ENCODE assay signal across 24 cellular contexts in the genomic region with DNA sequence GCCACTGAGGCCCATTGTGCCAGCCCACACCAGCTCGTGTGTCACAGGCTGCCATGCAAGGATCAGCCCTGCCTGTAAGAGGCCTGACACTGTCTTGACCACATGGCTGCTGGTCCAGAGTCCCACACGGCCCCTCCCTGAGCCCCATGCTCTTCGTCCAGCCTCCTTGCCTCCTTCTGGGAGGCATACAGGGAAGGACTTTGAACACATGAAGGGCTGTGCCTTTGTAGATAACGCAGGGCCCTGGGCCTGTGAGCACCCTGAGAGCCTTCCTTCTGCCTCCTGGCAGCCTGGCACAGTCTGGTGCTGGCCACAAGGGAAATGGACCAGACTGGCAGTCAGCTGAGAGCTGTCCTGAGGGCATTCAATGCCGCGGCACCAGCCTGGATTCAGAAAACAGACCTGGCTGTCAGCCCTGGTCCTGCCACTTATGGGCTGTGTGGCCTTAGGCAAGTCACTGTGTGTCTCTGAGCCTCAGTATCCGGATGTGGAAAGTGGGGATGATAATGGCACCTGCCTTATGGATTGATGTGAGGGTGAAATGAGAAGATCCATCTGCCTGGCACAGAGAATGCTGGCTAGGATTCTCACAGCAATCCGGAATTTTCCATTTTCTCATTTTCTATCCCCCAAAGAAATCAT. TPM values are rescaled to one million over a fixed set of nuclear protein-coding genes. Genes with fewer than 3 reads are reported as not detected.
DNase-seq lines count a peak whose midpoint lies in the region; ATAC-seq and TF ChIP-seq lines count a peak whose summit lies in the region.
"Had no signal": no experiment of that assay in that cellular context is flagged by ENCODE, and none has a peak within 500 bp of the region (broad histone marks: within the 10 kb centered on the region; RNA-seq: fewer than 3 reads in every experiment).

No MANE protein-coding gene starts in this region.

- H3K36me3 ChIP-seq in CD4-positive, CD25-positive, alpha-beta regulatory T cell (ENCODE audit: control insufficient read depth, insufficient read depth, low read length), result no peaks in the 10 kb centered on the region
- H3K36me3 ChIP-seq in H7 (replicated peaks; ENCODE audit: control insufficient read depth, insufficient read depth, low read length) (no peaks in the 10 kb centered on the region), duodenal mucosa (ENCODE audit: control insufficient read depth in 1 of 2, insufficient read depth in 2 of 2, low read length in 2 of 2) (no peaks in the 10 kb centered on the region)
- no peaks in the 10 kb centered on the region for H3K36me3 ChIP-seq in effector memory CD4-positive, alpha-beta T cell (ENCODE audit: control insufficient read depth, insufficient read depth, low read length)
- H3K36me3 ChIP-seq: esophagus muscularis mucosa, gastroesophageal sphincter, left lung, thyroid gland had no signal

- H3K4me1 Mint-ChIP-seq in CD4-positive, CD25-positive, alpha-beta regulatory T cell, result peaks cover 0 to 49% (median 16%) of the 10 kb centered on the region in 4 donors
- H3K4me1 Mint-ChIP-seq in nephron, result peaks cover 36% of the 10 kb centered on the region

- peak overlapping the region in 1 of 2 donors; percentile 58 for H3K9ac ChIP-seq in duodenal mucosa (ENCODE audit: low read depth in 1 of 2, low read length in 2 of 2)
- H3K9ac ChIP-seq: KMS-11 had no signal

- H3K27ac Mint-ChIP-seq in CD4-positive, CD25-positive, alpha-beta regulatory T cell, result peak overlapping the region in 2 of 3 donors; percentile 59 to 74
- peak overlapping the region; percentile 88 to 98 (median 95) for H3K27ac Mint-ChIP-seq in nephron
- H3K27ac Mint-ChIP-seq: B cell had no signal

- no peak overlapping the region for H3K4me3 ChIP-seq in CD4-positive, CD25-positive, alpha-beta regulatory T cell (ENCODE audit: low read depth, low read length)
- no peak overlapping the region for H3K4me3 ChIP-seq in H7 (ENCODE audit: insufficient read depth, low read depth, low read length)
- H3K4me3 ChIP-seq in duodenal mucosa (ENCODE audit: low read depth in 1 of 2, low read length in 2 of 2), result peak overlapping the region in 1 of 2 donors; percentile 18
- no peak overlapping the region for H3K4me3 ChIP-seq in effector memory CD4-positive, alpha-beta T cell (ENCODE audit: insufficient read depth, low read depth, low read length, poor library complexity, severe bottlenecking)
- H3K4me3 ChIP-seq: esophagus muscularis mucosa, gastroesophageal sphincter, left lung, SK-N-MC, thyroid gland had no signal

- H3K4me3 Mint-ChIP-seq in CD4-positive, CD25-positive, alpha-beta regulatory T cell, result no peak overlapping the region
- no peak overlapping the region for H3K4me3 Mint-ChIP-seq in nephron
- H3K4me3 Mint-ChIP-seq: B cell had no signal

- H3K9me3 ChIP-seq in CD4-positive, CD25-positive, alpha-beta regulatory T cell (ENCODE audit: control insufficient read depth in 2 of 2, low read length in 2 of 2), result no peaks in the 10 kb centered on the region
- H3K9me3 ChIP-seq in duodenal mucosa (ENCODE audit: control insufficient read depth in 1 of 2, low read length in 2 of 2), result no peaks in the 10 kb centered on the region
- H3K9me3 ChIP-seq in effector memory CD4-positive, alpha-beta T cell (ENCODE audit: control insufficient read depth, low read length), result no peaks in the 10 kb centered on the region
- H3K9me3 ChIP-seq: esophagus muscularis mucosa, gastroesophageal sphincter, left lung, thyroid gland had no signal

- no peak overlapping the region for H3K27ac ChIP-seq in CD4-positive, CD25-positive, alpha-beta regulatory T cell (ENCODE audit: insufficient read depth, low read length, poor library complexity, severe bottlenecking)
- H3K27ac ChIP-seq in duodenal mucosa (ENCODE audit: low read depth, low read length), result peak overlapping the region; percentile 89
- no peak overlapping the region for H3K27ac ChIP-seq in effector memory CD4-positive, alpha-beta T cell (ENCODE audit: insufficient read depth, low read length, poor library complexity, severe bottlenecking)
- H3K27ac ChIP-seq: esophagus muscularis mucosa, gastroesophageal sphincter, KMS-11, left lung, SK-N-MC, thyroid gland had no signal

- peaks cover 29% of the 10 kb centered on the region for H3K4me1 ChIP-seq in CD4-positive, CD25-positive, alpha-beta regulatory T cell (ENCODE audit: control insufficient read depth, insufficient read depth, low read length, poor library complexity, severe bottlenecking)
- H3K4me1 ChIP-seq in duodenal mucosa (ENCODE audit: control insufficient read depth in 1 of 2, insufficient read depth in 2 of 2, low read length in 2 of 2), result peaks cover 73 to 78% of the 10 kb centered on the region in 2 donors
- H3K4me1 ChIP-seq in effector memory CD4-positive, alpha-beta T cell (ENCODE audit: control insufficient read depth, insufficient read depth, low read length, poor library complexity, severe bottlenecking), result peaks cover 20% of the 10 kb centered on the region
- H3K4me1 ChIP-seq: gastroesophageal sphincter had no signal

- no peaks in the 10 kb centered on the region for H3K27me3 ChIP-seq in CD4-positive, CD25-positive, alpha-beta regulatory T cell (ENCODE audit: control insufficient read depth, insufficient read depth, low read length)
- no peaks in the 10 kb centered on the region for H3K27me3 ChIP-seq in H7 (ENCODE audit: control insufficient read depth, insufficient read depth, low read length)
- H3K27me3 ChIP-seq in duodenal mucosa (ENCODE audit: control insufficient read depth in 1 of 2, insufficient read depth in 2 of 2, low read length in 2 of 2), result no peaks in the 10 kb centered on the region
- no peaks in the 10 kb centered on the region for H3K27me3 ChIP-seq in effector memory CD4-positive, alpha-beta T cell (replicated peaks; ENCODE audit: control insufficient read depth, insufficient read depth, low read length, poor library complexity, severe bottlenecking)
- H3K27me3 ChIP-seq: esophagus muscularis mucosa, left lung, thyroid gland had no signal

- no peaks in the 10 kb centered on the region for H3K27me3 Mint-ChIP-seq in CD4-positive, CD25-positive, alpha-beta regulatory T cell
- no peaks in the 10 kb centered on the region for H3K27me3 Mint-ChIP-seq in nephron (ENCODE audit: low read depth)

- TF ChIP-seq CTCF in nephron (IDR thresholded peaks at IDR 0.05; ENCODE audit: unreplicated experiment in 3 of 3), result no peak

- no peaks in the 10 kb centered on the region for H3K36me3 Mint-ChIP-seq in CD4-positive, CD25-positive, alpha-beta regulatory T cell
- H3K36me3 Mint-ChIP-seq in nephron (ENCODE audit: low read depth), result no peaks in the 10 kb centered on the region

- no peak for ATAC-seq in CD4-positive, CD25-positive, alpha-beta regulatory T cell (ENCODE audit: low read depth in 2 of 2)
- ATAC-seq in GM21526 (IDR thresholded peaks at IDR 0.05; ENCODE audit: low FRiP score, unreplicated experiment), result no peak
- ATAC-seq: activated CD4-positive, CD25-positive, alpha-beta regulatory T cell treated with anti-CD3 and anti-CD28 coated beads, Interleukin-2, amount 50 U/mL, for 24 hours; gastroesophageal sphincter; HCT116; left lung; sciatic nerve had no signal

- no peak for DNase-seq in CD4-positive, CD25-positive, alpha-beta regulatory T cell
- DNase-seq in H7, result peak; percentile 25
- DNase-seq in effector memory CD4-positive, alpha-beta T cell, result no peak
- DNase-seq in iPS-NIHi11 (ENCODE audit: low spot score), result no peak
- DNase-seq: activated CD8-positive, alpha-beta memory T cell treated with anti-CD3 and anti-CD28 coated beads, Interleukin-2, amount 50 U/mL, for 48 hours; activated effector memory CD4-positive, alpha-beta T cell treated with anti-CD3 and anti-CD28 coated beads, Interleukin-2, amount 50 U/mL, for 16 hours; amygdala; central memory CD4-positive, alpha-beta T cell; left lung; NCI-H2029 treated with DMSO at 0.1 percent for 48 hours; NCI-H446; stimulated activated naive CD4-positive, alpha-beta T cell; thyroid gland had no signal

- no peaks in the 10 kb centered on the region for H3K9me3 Mint-ChIP-seq in CD4-positive, CD25-positive, alpha-beta regulatory T cell
- no peaks in the 10 kb centered on the region for H3K9me3 Mint-ChIP-seq in nephron

RNA-seq across cellular contexts. Expression of gene SPNS2, which starts 19.2 kb away (rescaled TPM):
- total RNA-seq in CD4-positive, CD25-positive, alpha-beta regulatory T cell, result 0.94 TPM
- not detected for polyA plus RNA-seq in CD4-positive, CD25-positive, alpha-beta regulatory T cell
- total RNA-seq in H7 (2014; rRNA removed; shearing (Covaris generic)), result 1.8 and 2.1 TPM in 2 replicates
- total RNA-seq: B cell had no signal

RNA-seq across cellular contexts. Expression of gene SPNS3, which starts 45.7 kb away (rescaled TPM):
- 2.5 TPM for total RNA-seq in CD4-positive, CD25-positive, alpha-beta regulatory T cell
- 1 to 10 TPM; 4.5 to 8.8 (median 7.7) TPM for polyA plus RNA-seq in CD4-positive, CD25-positive, alpha-beta regulatory T cell
- 0.52 TPM in 1 of 2 replicates, not detected in the other for total RNA-seq in H7 (2014; rRNA removed; shearing (Covaris generic))
- total RNA-seq: gastroesophageal sphincter had no signal
